18 cellular contexts compared by ENCODE assay signal in the genomic region with DNA sequence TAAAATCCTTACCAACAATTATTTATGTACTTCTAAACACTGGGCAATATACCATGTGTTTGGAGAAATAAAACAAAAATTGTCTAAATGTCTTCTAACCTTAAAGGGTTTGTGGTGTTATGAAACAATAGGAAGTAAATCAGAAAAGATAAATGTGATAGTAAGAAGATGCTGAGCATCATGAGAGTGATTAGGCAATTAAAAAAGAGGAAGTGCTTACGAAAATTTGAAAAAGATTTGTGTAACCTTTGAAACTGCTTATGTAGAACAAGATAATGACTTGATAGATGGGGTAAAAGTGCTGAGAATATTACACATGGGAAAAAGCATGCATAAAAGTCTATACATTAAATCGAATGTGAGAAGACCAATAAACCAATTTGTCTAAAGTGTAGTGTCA.
DNase-seq lines count a peak whose midpoint lies in the region; ATAC-seq, FAIRE-seq and TF ChIP-seq lines count a peak whose summit lies in the region.
"Had no signal": no experiment of that assay in that cellular context is flagged by ENCODE, and none has a peak within 500 bp of the region (broad histone marks: within the 10 kb centered on the region; RNA-seq: fewer than 3 reads in every experiment).

No MANE protein-coding gene starts in this region.

- H3K36me3 ChIP-seq in HepG2 (replicated peaks in 1 of 2; ENCODE audit: control insufficient read depth in 1 of 2, insufficient read depth in 2 of 2, low read length in 2 of 2) = no peaks in the 10 kb centered on the region
- H3K36me3 ChIP-seq: BE2C had no signal

- 1% methylated on average over 2 of the region's 2 CpGs for WGBS in HepG2 (ENCODE audit: low lambda C conversion rate)

- no peaks in the 10 kb centered on the region for H4K20me1 ChIP-seq in HepG2 (ENCODE audit: insufficient read depth, low read length)

- intact Hi-C loops in HepG2 (cut with micrococcal nuclease; ENCODE audit: unreplicated experiment) = no loop called here

- no peaks in the 10 kb centered on the region for H3K79me2 ChIP-seq in HepG2 (ENCODE audit: insufficient read depth, low read length)

- TF ChIP-seq POLR2A in GM12891 (IDR thresholded peaks at IDR 0.05; ENCODE audit: low read depth, low read length) (no peak), NB4 (IDR thresholded peaks at IDR 0.05; ENCODE audit: extremely low read depth, insufficient read length) (no peak), HepG2 (IDR thresholded peaks at IDR 0.05; ENCODE audit: insufficient read depth in 1 of 2, low read depth in 2 of 2, low read length in 2 of 2) (no peak)

- in situ Hi-C loops in HepG2 (cut with HindIII; ENCODE audit: extremely low pct_ligation_motif_present, low pct_unique_long_range_greater_than_20kb) = no loop called here

- no TSS peak for BruUV-seq in HepG2 (replicated peaks; lab: Mats Ljungman, UMichigan)

- CTCF ChIA-PET in HepG2 (lab: Yijun Ruan, JAX; ENCODE audit: low intra/inter-chr PET ratio, low total read pairs) = no interaction called here

- H3K4me2 ChIP-seq in HepG2 (ENCODE audit: low read depth, low read length) = no peak overlapping the region
- H3K4me2 ChIP-seq: GM23338 had no signal

- H3K4me3 ChIP-seq in NB4 (ENCODE audit: low read depth, low read length) = no peak overlapping the region
- H3K4me3 ChIP-seq in HepG2 (replicated peaks in 1 of 3; ENCODE audit: insufficient read depth in 1 of 3, low read depth in 2 of 3, low read length in 3 of 3) = no peak overlapping the region
- H3K4me3 ChIP-seq: GM23338 had no signal

- H2AFZ ChIP-seq in HepG2 (ENCODE audit: low read length) = no peak overlapping the region
- H2AFZ ChIP-seq: GM23338 had no signal

- H3K27ac ChIP-seq in HepG2 (ENCODE audit: extremely low read length, insufficient read depth, low read length) = no peak overlapping the region

- H3K9me3 ChIP-seq in HepG2 (ENCODE audit: low read length) = peaks cover 95% of the 10 kb centered on the region
- H3K9me3 ChIP-seq: BE2C had no signal

- TF ChIP-seq RAD21 in HepG2 (CRISPR knock-in tag; IDR thresholded peaks at IDR 0.05) = no peak

- DNase-seq in NCI-H1694 treated with DMSO at 0.1 percent for 48 hours (lab: John Stamatoyannopoulos, UW) (peak; percentile 20), NCI-H1694 (lab: John Stamatoyannopoulos, UW) (no peak), GM12891 (ENCODE audit: insufficient read length, low spot score) (no peak), NB4 (ENCODE audit: low read depth) (peak; percentile 28), SKM-1 treated with dmso at 0.1 percent for 144 hours (lab: John Stamatoyannopoulos, UW; ENCODE audit: unreplicated experiment) (peak; percentile 53), NCI-H226 (no peak), dermis blood vessel endothelial cell (no peak), HepG2 (ENCODE audit: low spot score) (no peak)
- DNase-seq: 8988T; ACHN; BE2C; CD8-positive, alpha-beta T cell; COR-L47; DMS153; DMS79 treated with DMSO at 0.1 percent for 48 hours; H7 had no signal

- FAIRE-seq in GM12891 (lab: Jason Lieb, UNC) (no peak), HepG2 (lab: Jason Lieb, UNC) (no peak)
- FAIRE-seq: D721Med had no signal

- POLR2A ChIA-PET in HepG2 (lab: Yijun Ruan, JAX) = no interaction called here

- H3K9ac ChIP-seq in HepG2 (ENCODE audit: insufficient read depth, low read depth, low read length) = no peak overlapping the region

- no peaks in the 10 kb centered on the region for H3K4me1 ChIP-seq in HepG2 (ENCODE audit: insufficient read depth, low read length)
- H3K4me1 ChIP-seq: BE2C had no signal

- H3K27me3 ChIP-seq in HepG2 (ENCODE audit: control insufficient read depth in 1 of 2, insufficient read depth in 2 of 2, low read length in 2 of 2) = no peaks in the 10 kb centered on the region
- H3K27me3 ChIP-seq: BE2C had no signal

- TF ChIP-seq CTCF in NB4 (IDR thresholded peaks at IDR 0.05; ENCODE audit: low read depth, low read length) (no peak), HepG2 (CRISPR knock-in tag; IDR thresholded peaks at IDR 0.05) (no peak)

- TF ChIP-seq EP300 in HepG2 (IDR thresholded peaks at IDR 0.05; ENCODE audit: low read depth in 2 of 2, low read length in 2 of 2) (no peak), HepG2 (CRISPR knock-in tag; IDR thresholded peaks at IDR 0.05; ENCODE audit: borderline replicate concordance) (no peak)

- ATAC-seq in HepG2 = no peak
- ATAC-seq: CD8-positive, alpha-beta T cell; GM23338 had no signal

TF ChIP-seq in GM12891, 5 proteins besides CTCF, POLR2A, EP300 and RAD21:
- TF ChIP-seq POU2F2 (IDR thresholded peaks at IDR 0.05; ENCODE audit: low read depth, low read length) (no peak), PAX5 (IDR thresholded peaks at IDR 0.05; ENCODE audit: insufficient read depth, low read length, severe bottlenecking) (no peak), SPI1 (IDR thresholded peaks at IDR 0.05; ENCODE audit: low read depth, low read length) (peak; percentile 74), TAF1 (IDR thresholded peaks at IDR 0.05; ENCODE audit: low read depth, low read length) (no peak), POLR2AphosphoS5 (IDR thresholded peaks at IDR 0.05; ENCODE audit: low read depth, low read length) (no peak)

TF ChIP-seq in HepG2, 621 proteins besides CTCF, POLR2A, EP300 and RAD21:
- TF ChIP-seq PAWR (CRISPR knock-in tag; IDR thresholded peaks at IDR 0.05; ENCODE audit: borderline replicate concordance) = no peak
- no peak for TF ChIP-seq ZNF234 (CRISPR knock-in tag; conservative IDR thresholded peaks at IDR 0.05)
- TF ChIP-seq TARDBP (CRISPR knock-in tag; IDR thresholded peaks at IDR 0.05) = no peak
- no peak for TF ChIP-seq NFYB (CRISPR knock-in tag; IDR thresholded peaks at IDR 0.05)
- no peak for TF ChIP-seq ATRX (CRISPR knock-in tag; IDR thresholded peaks at IDR 0.05; ENCODE audit: borderline replicate concordance)
- no peak for TF ChIP-seq KAT7 (CRISPR knock-in tag; IDR thresholded peaks at IDR 0.05; ENCODE audit: borderline replicate concordance)
- TF ChIP-seq, protein P1, sequence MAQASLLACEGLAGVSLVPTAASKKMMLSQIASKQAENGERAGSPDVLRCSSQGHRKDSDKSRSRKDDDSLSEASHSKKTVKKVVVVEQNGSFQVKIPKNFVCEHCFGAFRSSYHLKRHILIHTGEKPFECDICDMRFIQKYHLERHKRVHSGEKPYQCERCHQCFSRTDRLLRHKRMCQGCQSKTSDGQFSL (CRISPR knock-in tag; IDR thresholded peaks at IDR 0.05) = no peak
- TF ChIP-seq ZNF724P (CRISPR knock-in tag; IDR thresholded peaks at IDR 0.05; ENCODE audit: borderline replicate concordance) = no peak
- TF ChIP-seq ZNF878 (CRISPR knock-in tag; IDR thresholded peaks at IDR 0.05) = no peak
- TF ChIP-seq HMG20B (CRISPR knock-in tag; conservative IDR thresholded peaks at IDR 0.05) = no peak
- TF ChIP-seq, protein P2, sequence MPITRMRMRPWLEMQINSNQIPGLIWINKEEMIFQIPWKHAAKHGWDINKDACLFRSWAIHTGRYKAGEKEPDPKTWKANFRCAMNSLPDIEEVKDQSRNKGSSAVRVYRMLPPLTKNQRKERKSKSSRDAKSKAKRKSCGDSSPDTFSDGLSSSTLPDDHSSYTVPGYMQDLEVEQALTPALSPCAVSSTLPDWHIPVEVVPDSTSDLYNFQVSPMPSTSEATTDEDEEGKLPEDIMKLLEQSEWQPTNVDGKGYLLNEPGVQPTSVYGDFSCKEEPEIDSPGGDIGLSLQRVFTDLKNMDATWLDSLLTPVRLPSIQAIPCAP (CRISPR knock-in tag; IDR thresholded peaks at IDR 0.05; ENCODE audit: low read depth) = no peak
- no peak for TF ChIP-seq ZBTB7A (CRISPR knock-in tag; IDR thresholded peaks at IDR 0.05)
- TF ChIP-seq CBX1 (IDR thresholded peaks at IDR 0.05; ENCODE audit: low read depth) = no peak

Comparison
In these comparisons a context has a peak if more than half of its experiments do, and no peak if none do; other contexts are left out.
1. DNase-seq: peak in NCI-H1694 treated with DMSO at 0.1 percent for 48 hours (single experiment), NB4 (single experiment) and SKM-1 treated with dmso at 0.1 percent for 144 hours (single experiment); none in NCI-H1694 (single experiment), GM12891 (single experiment), NCI-H226 (single experiment), dermis blood vessel endothelial cell (single experiment) and HepG2 (single experiment).